1 cellular context compared by ENCODE assay signal in the genomic region with DNA sequence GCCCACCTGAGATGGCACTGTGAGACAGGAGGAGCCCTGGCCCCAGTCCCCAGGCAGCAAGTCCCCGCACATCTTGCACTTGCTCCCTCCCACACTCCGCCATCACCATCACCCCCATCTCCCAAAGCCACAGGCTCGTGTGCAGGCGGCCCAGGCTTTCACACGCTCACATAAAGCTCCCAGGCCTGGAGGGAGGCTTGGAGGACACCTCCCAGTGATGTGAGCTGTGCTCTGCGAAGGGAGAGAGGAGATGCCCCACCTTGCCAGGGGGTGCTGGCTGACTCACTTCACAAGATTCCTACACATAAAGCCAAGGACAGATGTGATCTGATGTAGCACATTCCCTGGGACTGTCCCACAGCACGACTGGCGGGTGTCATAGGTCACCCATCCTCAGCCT.
TF ChIP-seq lines count a peak whose summit lies in the region.

No MANE protein-coding gene starts in this region.

TF ChIP-seq in H1, 55 proteins besides CTCF, POLR2A, EP300 and RAD21:
- TF ChIP-seq JUND (IDR thresholded peaks at IDR 0.05; ENCODE audit: low read length) = no peak
- no peak for TF ChIP-seq POLR2AphosphoS5 (IDR thresholded peaks at IDR 0.05; ENCODE audit: low read depth, low read length)
- no peak for TF ChIP-seq ASH2L (IDR thresholded peaks at IDR 0.05; ENCODE audit: low read length)
- TF ChIP-seq JUN (IDR thresholded peaks at IDR 0.05; ENCODE audit: low read depth, low read length) = no peak
- no peak for TF ChIP-seq MAFK (IDR thresholded peaks at IDR 0.05; ENCODE audit: low read depth, low read length)
- TF ChIP-seq CTBP2 (IDR thresholded peaks at IDR 0.05; ENCODE audit: borderline replicate concordance, insufficient read depth, insufficient read length, low read length) = no peak
